In the genomic region with DNA sequence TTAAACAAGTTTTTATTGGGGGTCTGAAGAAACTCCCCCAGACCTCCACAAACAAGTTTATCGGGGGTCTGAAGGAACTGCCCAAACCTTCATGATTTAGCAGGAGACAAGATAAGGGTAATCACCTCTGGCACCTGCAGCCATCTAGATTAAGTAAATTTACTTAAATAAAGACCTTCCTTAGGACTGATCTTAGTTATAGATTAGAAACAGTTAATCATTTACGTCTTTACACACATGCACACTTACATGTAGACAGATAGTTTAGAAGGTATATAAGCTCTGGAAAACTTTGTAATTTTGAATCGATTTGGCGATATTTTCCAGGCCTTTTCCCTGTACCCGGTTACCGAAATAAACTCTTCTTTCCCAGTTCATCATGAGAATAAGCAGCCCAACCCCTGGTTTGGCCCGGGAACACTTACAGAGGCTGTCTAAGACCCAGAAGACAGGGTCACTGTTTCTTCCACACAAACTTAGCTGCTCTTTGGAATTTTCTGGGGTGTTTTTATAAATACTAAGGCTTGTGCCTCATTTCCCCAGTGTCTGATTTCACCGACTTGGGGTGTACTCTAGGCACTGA, we compare ENCODE assay signal across 8 cellular contexts. TPM values are rescaled to one million over a fixed set of nuclear protein-coding genes. Genes with fewer than 3 reads are reported as not detected.
DNase-seq lines count a peak whose midpoint lies in the region; ATAC-seq, FAIRE-seq and TF ChIP-seq lines count a peak whose summit lies in the region.

No MANE protein-coding gene starts in this region.

- TF ChIP-seq CTCF in adrenal gland (IDR thresholded peaks at IDR 0.05) (no peak), kidney (IDR thresholded peaks at IDR 0.05; ENCODE audit: borderline replicate concordance, extremely low read depth, insufficient read depth) (no peak)

- H3K27ac ChIP-seq in adrenal gland (peak overlapping the region in 3 of 5 donors; percentile 51 to 77 (median 71)), kidney (ENCODE audit: low read depth in 2 of 2, low read length in 2 of 2) (peak overlapping the region; percentile 84 to 86), stomach smooth muscle (ENCODE audit: low read length) (peak overlapping the region; percentile 43)

- H3K27me3 ChIP-seq in adrenal gland (no peaks in the 10 kb centered on the region), stomach smooth muscle (ENCODE audit: control insufficient read depth in 1 of 2, insufficient read depth in 2 of 2, low read length in 2 of 2) (no peaks in the 10 kb centered on the region)

- WGBS in adrenal gland, 4 donors = 79 to 82% (median 80%) methylated on average over 8 of the region's 8 CpGs

- H3K4me1 ChIP-seq in adrenal gland (replicated peaks in 1 of 2) (peaks cover 7 to 13% of the 10 kb centered on the region in 2 donors), kidney (ENCODE audit: control insufficient read depth in 1 of 2, insufficient read depth in 1 of 2, low read depth in 1 of 2, low read length in 2 of 2) (peaks cover 0 to 13% of the 10 kb centered on the region in 2 donors), stomach smooth muscle (ENCODE audit: control insufficient read depth, insufficient read depth, low read length) (peaks cover 8% of the 10 kb centered on the region)

- H3K36me3 ChIP-seq in adrenal gland (replicated peaks in 1 of 2) (no peaks in the 10 kb centered on the region), kidney (ENCODE audit: control insufficient read depth in 1 of 2, insufficient read depth in 2 of 2, low read length in 2 of 2) (no peaks in the 10 kb centered on the region), stomach smooth muscle (ENCODE audit: control insufficient read depth in 2 of 2, insufficient read depth in 2 of 2, low read length in 2 of 2) (no peaks in the 10 kb centered on the region)

- intact Hi-C loops in adrenal gland (cut with DNase I) (no loop called here), kidney (cut with DNase I) (no loop called here)

- ATAC-seq in HG03432 (IDR thresholded peaks at IDR 0.05; ENCODE audit: unreplicated experiment) = no peak

- H3K9me3 ChIP-seq in adrenal gland (replicated peaks in 1 of 3) = peaks cover 0 to 4% (median 0%) of the 10 kb centered on the region in 3 donors
- H3K9me3 ChIP-seq in kidney (ENCODE audit: control insufficient read depth in 1 of 2, low read length in 2 of 2) = no peaks in the 10 kb centered on the region
- H3K9me3 ChIP-seq in stomach smooth muscle (ENCODE audit: control insufficient read depth in 2 of 2, low read length in 2 of 2) = peaks cover 0 to 5% of the 10 kb centered on the region in 2 donors

- H3K9ac ChIP-seq in kidney (ENCODE audit: low read length in 2 of 2) (peak overlapping the region; percentile 59 to 73), stomach smooth muscle (ENCODE audit: low read length in 2 of 2) (peak overlapping the region; percentile 67 to 76)

- FAIRE-seq in kidney (lab: Jason Lieb, UNC) = no peak

- DNase-seq in NCI-H82 (lab: John Stamatoyannopoulos, UW) (peak; percentile 19), NCI-H82 treated with DMSO at 0.1 percent for 48 hours (lab: John Stamatoyannopoulos, UW; ENCODE audit: unreplicated experiment) (no peak), adrenal gland (no peak), kidney (no peak), RPMI8226 (no peak), COLO829 (ENCODE audit: low spot score) (no peak)

- H3K4me3 ChIP-seq in adrenal gland (peak overlapping the region in 2 of 4 donors; percentile 44 to 58), kidney (ENCODE audit: low read length in 2 of 2) (peak overlapping the region; percentile 73 to 76), stomach smooth muscle (ENCODE audit: low read length in 2 of 2) (peak overlapping the region; percentile 63 to 75)

- no peak for TF ChIP-seq POLR2A in adrenal gland (IDR thresholded peaks at IDR 0.05)

RNA-seq across cellular contexts. Expression of a gene that starts 0.6 kb away (rescaled TPM):
- total RNA-seq in adrenal gland (1 to 10 TPM in 3 of 8 donors, under 1 TPM in 5; 0.30 to 2.2 (median 0.71) TPM), kidney (0.31 TPM)
- polyA plus RNA-seq in adrenal gland (under 1 TPM; 0.40 to 0.88 (median 0.40) TPM), kidney (ENCODE audit: insufficient read depth, low read depth, low replicate concordance) (not detected)
